Comparison of ENCODE assay signal across 15 cellular contexts in genomic region chr1:231935856-231936255, GRCh38.
"Had no signal": no experiment of that assay in that cellular context is flagged by ENCODE, and none has a peak within 500 bp of the region (broad histone marks: within the 10 kb centered on the region; RNA-seq: fewer than 3 reads in every experiment).

No MANE protein-coding gene starts in this region.

- H3K27ac ChIP-seq: cardiac muscle cell, foreskin keratinocyte, upper lobe of left lung had no signal

- H3K27me3 ChIP-seq: cardiac muscle cell, upper lobe of left lung had no signal

- ATAC-seq: activated CD4-positive, alpha-beta T cell treated with anti-CD3 and anti-CD28 coated beads for 36 hours; activated naive CD8-positive, alpha-beta T cell treated with anti-CD3 and anti-CD28 coated beads, Interleukin-2, amount 50 U/mL, for 24 hours; foreskin keratinocyte; left cardiac atrium; natural killer cell had no signal

- H3K4me3 ChIP-seq: cardiac muscle cell, lung, upper lobe of left lung had no signal

- H3K36me3 ChIP-seq: cardiac muscle cell, upper lobe of left lung had no signal

- DNase-seq: activated CD4-positive, alpha-beta memory T cell treated with anti-CD3 and anti-CD28 coated beads, Interleukin-2, amount 10 ng/mL, durations not matched to agents 7 days and 5 days; activated CD4-positive, alpha-beta T cell treated with anti-CD3 and anti-CD28 coated beads for 36 hours; activated naive CD4-positive, alpha-beta T cell treated with Interleukin-2 at 50 U/mL for 16 hours; activated naive CD8-positive, alpha-beta T cell treated with anti-CD3 and anti-CD28 coated beads, Interleukin-2, amount 50 U/mL, for 24 hours; foreskin keratinocyte; head of caudate nucleus; left cardiac atrium; natural killer cell; stimulated activated CD4-positive, alpha-beta T cell treated with anti-CD3 and anti-CD28 coated beads, Interleukin-2, amount 100 ng/mL, for 48 hours; stimulated activated CD8-positive, alpha-beta memory T cell treated with anti-CD3 and anti-CD28 coated beads, Interleukin-4, amount 100 ng/mL, for 48 hours; upper lobe of left lung had no signal

- FAIRE-seq: astrocyte, endometrium had no signal
